In genomic region chr1:111618953-111619634, GRCh38 we compare ENCODE assay signal across 1 cellular context.
TF ChIP-seq lines count a peak whose summit lies in the region.

No MANE protein-coding gene starts in this region.

TF ChIP-seq in HepG2, 621 proteins besides CTCF, POLR2A, EP300 and RAD21 (continued from another document):
- TF ChIP-seq ZNF770 (CRISPR knock-in tag; IDR thresholded peaks at IDR 0.05) (no peak), ZNF207 (IDR thresholded peaks at IDR 0.05; ENCODE audit: borderline replicate concordance) (no peak), ZBTB4 (CRISPR knock-in tag; IDR thresholded peaks at IDR 0.05; ENCODE audit: borderline replicate concordance) (no peak), ZNF547 (CRISPR knock-in tag; IDR thresholded peaks at IDR 0.05) (no peak), ARID2 (CRISPR knock-in tag; IDR thresholded peaks at IDR 0.05; ENCODE audit: borderline replicate concordance) (no peak), GABPA (IDR thresholded peaks at IDR 0.05; ENCODE audit: low read depth, low read length) (no peak), GABPA (CRISPR knock-in tag; IDR thresholded peaks at IDR 0.05; ENCODE audit: low read depth) (0 out of 2 replicates have a peak, but pooled peaks have one; percentile 10), ZNF235 (CRISPR knock-in tag; IDR thresholded peaks at IDR 0.05; ENCODE audit: borderline replicate concordance) (no peak), MYC (CRISPR knock-in tag; IDR thresholded peaks at IDR 0.05; ENCODE audit: borderline replicate concordance) (peak; percentile 8; the same call in 1 of the 2 replicates), MEF2D (CRISPR knock-in tag; IDR thresholded peaks at IDR 0.05) (peak; percentile 38; the same call in 1 of the 2 replicates), ZMYM3 (CRISPR knock-in tag; IDR thresholded peaks at IDR 0.05) (peak; percentile 75), RXRA (CRISPR knock-in tag; IDR thresholded peaks at IDR 0.05) (no peak), RCOR2 (CRISPR knock-in tag; IDR thresholded peaks at IDR 0.05) (0 out of 2 replicates have a peak, but pooled peaks have one; percentile 67), ZNF773 (CRISPR knock-in tag; IDR thresholded peaks at IDR 0.05; ENCODE audit: borderline replicate concordance) (no peak), ZEB1 (IDR thresholded peaks at IDR 0.05; ENCODE audit: insufficient replicate concordance, low read depth) (no peak), ZNF572 (CRISPR knock-in tag; IDR thresholded peaks at IDR 0.05) (no peak), DNMT1 (CRISPR knock-in tag; IDR thresholded peaks at IDR 0.05) (no peak), ZFP90 (CRISPR knock-in tag; IDR thresholded peaks at IDR 0.05; ENCODE audit: borderline replicate concordance) (no peak), SAFB2 (CRISPR knock-in tag; IDR thresholded peaks at IDR 0.05; ENCODE audit: borderline replicate concordance, low read depth) (no peak), GFI1 (CRISPR knock-in tag; IDR thresholded peaks at IDR 0.05; ENCODE audit: borderline replicate concordance) (no peak), REPIN1 (CRISPR knock-in tag; IDR thresholded peaks at IDR 0.05; ENCODE audit: borderline replicate concordance, low read depth) (no peak), NFIB (CRISPR knock-in tag; IDR thresholded peaks at IDR 0.05; ENCODE audit: borderline replicate concordance) (no peak), ZNF362 (CRISPR knock-in tag; IDR thresholded peaks at IDR 0.05; ENCODE audit: borderline replicate concordance) (no peak), PHF20 (CRISPR knock-in tag; IDR thresholded peaks at IDR 0.05) (0 out of 2 replicates have a peak, but pooled peaks have one; percentile 21), ATF3 (CRISPR knock-in tag; IDR thresholded peaks at IDR 0.05) (no peak), HNF1A (IDR thresholded peaks at IDR 0.05; ENCODE audit: low read depth) (no peak), HNF1A (CRISPR knock-in tag; IDR thresholded peaks at IDR 0.05; ENCODE audit: borderline replicate concordance) (no peak), SP2 (CRISPR knock-in tag; IDR thresholded peaks at IDR 0.05) (0 out of 2 replicates have a peak, but pooled peaks have one; percentile 7), SP4 (CRISPR knock-in tag; IDR thresholded peaks at IDR 0.05) (no peak), HNRNPK (IDR thresholded peaks at IDR 0.05; ENCODE audit: low read depth, low read length, poor library complexity, severe bottlenecking) (no peak)
- TF ChIP-seq, protein P1, sequence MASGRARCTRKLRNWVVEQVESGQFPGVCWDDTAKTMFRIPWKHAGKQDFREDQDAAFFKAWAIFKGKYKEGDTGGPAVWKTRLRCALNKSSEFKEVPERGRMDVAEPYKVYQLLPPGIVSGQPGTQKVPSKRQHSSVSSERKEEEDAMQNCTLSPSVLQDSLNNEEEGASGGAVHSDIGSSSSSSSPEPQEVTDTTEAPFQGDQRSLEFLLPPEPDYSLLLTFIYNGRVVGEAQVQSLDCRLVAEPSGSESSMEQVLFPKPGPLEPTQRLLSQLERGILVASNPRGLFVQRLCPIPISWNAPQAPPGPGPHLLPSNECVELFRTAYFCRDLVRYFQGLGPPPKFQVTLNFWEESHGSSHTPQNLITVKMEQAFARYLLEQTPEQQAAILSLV (CRISPR knock-in tag; IDR thresholded peaks at IDR 0.05; ENCODE audit: borderline replicate concordance): no peak
- TF ChIP-seq, protein P2, sequence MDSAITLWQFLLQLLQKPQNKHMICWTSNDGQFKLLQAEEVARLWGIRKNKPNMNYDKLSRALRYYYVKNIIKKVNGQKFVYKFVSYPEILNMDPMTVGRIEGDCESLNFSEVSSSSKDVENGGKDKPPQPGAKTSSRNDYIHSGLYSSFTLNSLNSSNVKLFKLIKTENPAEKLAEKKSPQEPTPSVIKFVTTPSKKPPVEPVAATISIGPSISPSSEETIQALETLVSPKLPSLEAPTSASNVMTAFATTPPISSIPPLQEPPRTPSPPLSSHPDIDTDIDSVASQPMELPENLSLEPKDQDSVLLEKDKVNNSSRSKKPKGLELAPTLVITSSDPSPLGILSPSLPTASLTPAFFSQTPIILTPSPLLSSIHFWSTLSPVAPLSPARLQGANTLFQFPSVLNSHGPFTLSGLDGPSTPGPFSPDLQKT (CRISPR knock-in tag; IDR thresholded peaks at IDR 0.05; ENCODE audit: borderline replicate concordance): no peak
- TF ChIP-seq, protein P3, sequence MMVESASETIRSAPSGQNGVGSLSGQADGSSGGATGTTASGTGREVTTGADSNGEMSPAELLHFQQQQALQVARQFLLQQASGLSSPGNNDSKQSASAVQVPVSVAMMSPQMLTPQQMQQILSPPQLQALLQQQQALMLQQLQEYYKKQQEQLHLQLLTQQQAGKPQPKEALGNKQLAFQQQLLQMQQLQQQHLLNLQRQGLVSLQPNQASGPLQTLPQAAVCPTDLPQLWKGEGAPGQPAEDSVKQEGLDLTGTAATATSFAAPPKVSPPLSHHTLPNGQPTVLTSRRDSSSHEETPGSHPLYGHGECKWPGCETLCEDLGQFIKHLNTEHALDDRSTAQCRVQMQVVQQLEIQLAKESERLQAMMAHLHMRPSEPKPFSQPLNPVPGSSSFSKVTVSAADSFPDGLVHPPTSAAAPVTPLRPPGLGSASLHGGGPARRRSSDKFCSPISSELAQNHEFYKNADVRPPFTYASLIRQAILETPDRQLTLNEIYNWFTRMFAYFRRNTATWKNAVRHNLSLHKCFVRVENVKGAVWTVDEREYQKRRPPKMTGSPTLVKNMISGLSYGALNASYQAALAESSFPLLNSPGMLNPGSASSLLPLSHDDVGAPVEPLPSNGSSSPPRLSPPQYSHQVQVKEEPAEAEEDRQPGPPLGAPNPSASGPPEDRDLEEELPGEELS (CRISPR knock-in tag; IDR thresholded peaks at IDR 0.05): no peak
- TF ChIP-seq, protein P4, sequence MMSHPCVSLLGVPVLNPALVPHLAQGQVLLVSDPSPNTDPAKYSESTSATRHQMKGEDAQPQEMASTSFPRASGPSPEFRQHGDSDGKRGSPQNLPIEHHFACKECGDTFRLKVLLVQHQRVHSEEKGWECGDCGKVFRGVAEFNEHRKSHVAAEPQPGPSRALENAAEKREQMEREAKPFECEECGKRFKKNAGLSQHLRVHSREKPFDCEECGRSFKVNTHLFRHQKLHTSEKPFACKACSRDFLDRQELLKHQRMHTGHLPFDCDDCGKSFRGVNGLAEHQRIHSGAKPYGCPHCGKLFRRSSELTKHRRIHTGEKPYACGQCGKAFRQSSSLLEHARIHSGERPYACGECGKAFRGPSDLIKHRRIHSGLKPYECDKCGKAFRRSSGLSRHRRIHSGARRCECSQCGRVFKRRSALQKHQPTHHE (CRISPR knock-in tag; IDR thresholded peaks at IDR 0.05; ENCODE audit: borderline replicate concordance): no peak
- TF ChIP-seq, protein P5, sequence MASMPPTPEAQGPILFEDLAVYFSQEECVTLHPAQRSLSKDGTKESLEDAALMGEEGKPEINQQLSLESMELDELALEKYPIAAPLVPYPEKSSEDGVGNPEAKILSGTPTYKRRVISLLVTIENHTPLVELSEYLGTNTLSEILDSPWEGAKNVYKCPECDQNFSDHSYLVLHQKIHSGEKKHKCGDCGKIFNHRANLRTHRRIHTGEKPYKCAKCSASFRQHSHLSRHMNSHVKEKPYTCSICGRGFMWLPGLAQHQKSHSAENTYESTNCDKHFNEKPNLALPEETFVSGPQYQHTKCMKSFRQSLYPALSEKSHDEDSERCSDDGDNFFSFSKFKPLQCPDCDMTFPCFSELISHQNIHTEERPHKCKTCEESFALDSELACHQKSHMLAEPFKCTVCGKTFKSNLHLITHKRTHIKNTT (CRISPR knock-in tag; IDR thresholded peaks at IDR 0.05): no peak
- TF ChIP-seq, protein P6, sequence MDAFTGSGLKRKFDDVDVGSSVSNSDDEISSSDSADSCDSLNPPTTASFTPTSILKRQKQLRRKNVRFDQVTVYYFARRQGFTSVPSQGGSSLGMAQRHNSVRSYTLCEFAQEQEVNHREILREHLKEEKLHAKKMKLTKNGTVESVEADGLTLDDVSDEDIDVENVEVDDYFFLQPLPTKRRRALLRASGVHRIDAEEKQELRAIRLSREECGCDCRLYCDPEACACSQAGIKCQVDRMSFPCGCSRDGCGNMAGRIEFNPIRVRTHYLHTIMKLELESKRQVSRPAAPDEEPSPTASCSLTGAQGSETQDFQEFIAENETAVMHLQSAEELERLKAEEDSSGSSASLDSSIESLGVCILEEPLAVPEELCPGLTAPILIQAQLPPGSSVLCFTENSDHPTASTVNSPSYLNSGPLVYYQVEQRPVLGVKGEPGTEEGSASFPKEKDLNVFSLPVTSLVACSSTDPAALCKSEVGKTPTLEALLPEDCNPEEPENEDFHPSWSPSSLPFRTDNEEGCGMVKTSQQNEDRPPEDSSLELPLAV (CRISPR knock-in tag; conservative IDR thresholded peaks at IDR 0.05; ENCODE audit: low read depth): no peak
